19 cellular contexts compared by ENCODE assay signal in genomic region chr10:127600479-127600878, GRCh38. TPM values are rescaled to one million over a fixed set of nuclear protein-coding genes. Genes with fewer than 3 reads are reported as not detected.
A peak's percentile ranks its signal among the peaks of the same experiment; 100 is the strongest.
DNase-seq lines count a peak whose midpoint lies in the region; ATAC-seq lines count a peak whose summit lies in the region.
"Had no signal": no experiment of that assay in that cellular context is flagged by ENCODE, and none has a peak within 500 bp of the region (broad histone marks: within the 10 kb centered on the region; RNA-seq: fewer than 3 reads in every experiment).

No MANE protein-coding gene starts in this region.

- no peaks in the 10 kb centered on the region for H3K36me3 Mint-ChIP-seq in stimulated activated memory B cell treated with anti-CD40 and anti-IgM and Interleukin-4, amounts not matched to agents 10 μg/mL and 1 μg/mL and 100 μg/mL, for 72 hours
- H3K36me3 Mint-ChIP-seq: activated CD4-positive, alpha-beta memory T cell treated with anti-CD3 and anti-CD28 coated beads for 36 hours; activated naive CD4-positive, alpha-beta T cell treated with anti-CD3 and anti-CD28 coated beads, Interleukin-2, amount 50 U/mL, for 24 hours; T-cell had no signal

- DNase-seq in HT1080 (ENCODE audit: low read depth) (peak; percentile 7), RPMI8226 (peak; percentile 2), iPS-NIHi7 (ENCODE audit: extremely low spot score) (peak; percentile 75), NCI-H82 treated with DMSO at 0.1 percent for 48 hours (lab: John Stamatoyannopoulos, UW; ENCODE audit: unreplicated experiment) (no peak)
- DNase-seq: activated CD4-positive, alpha-beta memory T cell treated with anti-CD3 and anti-CD28 coated beads for 36 hours; activated T-cell treated with anti-CD3 and anti-CD28 coated beads, Interleukin-2, amount 50 U/mL, for 24 hours; foreskin fibroblast; HFFc6; MM.1S; NCI-H1930; NCI-H446; Peyer's patch; T-cell; tibial artery had no signal

- H3K27me3 Mint-ChIP-seq in stimulated activated memory B cell treated with anti-CD40 and anti-IgM and Interleukin-4, amounts not matched to agents 10 μg/mL and 1 μg/mL and 100 μg/mL, for 72 hours, result no peaks in the 10 kb centered on the region
- H3K27me3 Mint-ChIP-seq: activated CD4-positive, alpha-beta memory T cell treated with anti-CD3 and anti-CD28 coated beads for 36 hours; activated T-cell treated with anti-CD3 and anti-CD28 coated beads, Interleukin-2, amount 50 U/mL, for 24 hours had no signal

- no peak overlapping the region for H3K27ac Mint-ChIP-seq in stimulated activated memory B cell treated with anti-CD40 and anti-IgM and Interleukin-4, amounts not matched to agents 10 μg/mL and 1 μg/mL and 100 μg/mL, for 72 hours
- H3K27ac Mint-ChIP-seq: activated CD4-positive, alpha-beta memory T cell treated with anti-CD3 and anti-CD28 coated beads for 36 hours; activated naive CD4-positive, alpha-beta T cell treated with anti-CD3 and anti-CD28 coated beads, Interleukin-2, amount 50 U/mL, for 24 hours; activated T-cell treated with anti-CD3 and anti-CD28 coated beads, Interleukin-2, amount 50 U/mL, for 24 hours; HFFc6; T-cell had no signal

- H3K4me1 Mint-ChIP-seq in stimulated activated memory B cell treated with anti-CD40 and anti-IgM and Interleukin-4, amounts not matched to agents 10 μg/mL and 1 μg/mL and 100 μg/mL, for 72 hours, result no peaks in the 10 kb centered on the region
- H3K4me1 Mint-ChIP-seq: activated naive CD4-positive, alpha-beta T cell treated with anti-CD3 and anti-CD28 coated beads, Interleukin-2, amount 50 U/mL, for 24 hours; T-cell had no signal

- H3K4me3 Mint-ChIP-seq in stimulated activated memory B cell treated with anti-CD40 and anti-IgM and Interleukin-4, amounts not matched to agents 10 μg/mL and 1 μg/mL and 100 μg/mL, for 72 hours, result no peak overlapping the region
- H3K4me3 Mint-ChIP-seq: activated CD4-positive, alpha-beta memory T cell treated with anti-CD3 and anti-CD28 coated beads for 36 hours; activated naive CD4-positive, alpha-beta T cell treated with anti-CD3 and anti-CD28 coated beads, Interleukin-2, amount 50 U/mL, for 24 hours; activated T-cell treated with anti-CD3 and anti-CD28 coated beads, Interleukin-2, amount 50 U/mL, for 24 hours; HFFc6; T-cell had no signal

- peaks cover 3% of the 10 kb centered on the region for H3K9me3 Mint-ChIP-seq in stimulated activated memory B cell treated with anti-CD40 and anti-IgM and Interleukin-4, amounts not matched to agents 10 μg/mL and 1 μg/mL and 100 μg/mL, for 72 hours
- H3K9me3 Mint-ChIP-seq: activated CD4-positive, alpha-beta memory T cell treated with anti-CD3 and anti-CD28 coated beads for 36 hours; activated naive CD4-positive, alpha-beta T cell treated with anti-CD3 and anti-CD28 coated beads, Interleukin-2, amount 50 U/mL, for 24 hours; activated T-cell treated with anti-CD3 and anti-CD28 coated beads, Interleukin-2, amount 50 U/mL, for 24 hours; T-cell had no signal

- ATAC-seq in stimulated activated memory B cell treated with anti-CD40 and anti-IgM and Interleukin-4, amounts not matched to agents 10 μg/mL and 1 μg/mL and 100 μg/mL, for 72 hours, result peak; percentile 34
- no peak for ATAC-seq in activated CD4-positive, CD25-positive, alpha-beta regulatory T cell treated with anti-CD3 and anti-CD28 coated beads, Interleukin-2, amount 50 U/mL, for 24 hours
- ATAC-seq in HG03571 (IDR thresholded peaks at IDR 0.05; ENCODE audit: unreplicated experiment), result no peak
- ATAC-seq: T-cell had no signal

RNA-seq across cellular contexts. Expression of gene NPS, which starts 51.4 kb away (rescaled TPM):
- total RNA-seq in HT1080 (2014; rRNA removed; shearing (Covaris generic)), result not detected in 2 replicates
- polyA plus RNA-seq in HT1080 (2015; cell fraction: cytosol; rRNA removed), result not detected in 2 replicates
- not detected in 2 replicates for polyA plus RNA-seq in HT1080 (2015; cell fraction: nucleus; rRNA removed)
- total RNA-seq: activated CD4-positive, alpha-beta memory T cell treated with anti-CD3 and anti-CD28 coated beads for 36 hours; HFFc6; lower leg skin; Peyer's patch; T-cell had no signal
